ENCODE assay signal across 9 cellular contexts in the genomic region with DNA sequence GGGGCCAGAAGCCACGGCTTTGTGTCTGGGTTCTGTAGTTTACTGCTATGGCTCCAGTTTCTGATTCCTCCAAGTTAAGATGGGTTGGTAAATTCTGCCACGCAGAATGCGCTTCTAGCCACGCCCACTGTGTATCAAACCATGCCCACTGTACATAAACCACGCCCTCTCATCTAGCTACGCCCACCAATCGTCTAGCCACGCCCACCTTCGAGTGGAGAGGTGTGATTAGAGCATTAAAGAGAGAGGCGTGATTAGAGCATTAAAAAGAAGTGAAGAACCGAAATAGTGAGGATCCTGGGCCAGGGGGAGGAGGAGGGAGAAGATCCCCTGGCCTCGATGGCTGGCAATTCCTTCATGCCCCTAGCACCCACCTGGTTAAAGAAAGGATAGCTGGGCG. TPM values are rescaled to one million over a fixed set of nuclear protein-coding genes. Genes with fewer than 3 reads are reported as not detected.
DNase-seq lines count a peak whose midpoint lies in the region; ATAC-seq and TF ChIP-seq lines count a peak whose summit lies in the region.
"Had no signal": no experiment of that assay in that cellular context is flagged by ENCODE, and none has a peak within 500 bp of the region (broad histone marks: within the 10 kb centered on the region; RNA-seq: fewer than 3 reads in every experiment).

No MANE protein-coding gene starts in this region.

- no TSS peak for BruUV-seq in PC-3 (replicated peaks; lab: Mats Ljungman, UMichigan)

- no peak overlapping the region for H3K9ac ChIP-seq in PC-3 (ENCODE audit: low read length)

- no peaks in the 10 kb centered on the region for H3K36me3 ChIP-seq in PC-3 (ENCODE audit: low read depth, low read length)

- no peaks in the 10 kb centered on the region for H3K9me3 Mint-ChIP-seq in activated naive CD8-positive, alpha-beta T cell treated with anti-CD3 and anti-CD28 coated beads for 36 hours

- ATAC-seq in PC-3 (peak; percentile 51), GM18520 (IDR thresholded peaks at IDR 0.05; ENCODE audit: unreplicated experiment) (no peak)

- no peaks in the 10 kb centered on the region for H4K20me1 ChIP-seq in PC-3 (ENCODE audit: low read length)

- no peak overlapping the region for H3K4me3 ChIP-seq in PC-3 (ENCODE audit: low read length)

- H3K36me3 Mint-ChIP-seq in activated naive CD8-positive, alpha-beta T cell treated with anti-CD3 and anti-CD28 coated beads for 36 hours: no peaks in the 10 kb centered on the region

- H3K4me1 ChIP-seq in PC-3 (ENCODE audit: insufficient read depth, low read length): peaks cover 3% of the 10 kb centered on the region; the same call in 1 of the 2 replicates

- no peak overlapping the region for H3K4me2 ChIP-seq in PC-3 (ENCODE audit: low read length)

- no peaks in the 10 kb centered on the region for H3K27me3 Mint-ChIP-seq in activated naive CD8-positive, alpha-beta T cell treated with anti-CD3 and anti-CD28 coated beads for 36 hours

- H3K79me2 ChIP-seq in PC-3 (ENCODE audit: low read length): no peaks in the 10 kb centered on the region

- DNase-seq in NCI-H345 (lab: John Stamatoyannopoulos, UW) (peak; percentile 7), NCI-H345 treated with DMSO at 0.1 percent for 48 hours (lab: John Stamatoyannopoulos, UW; ENCODE audit: unreplicated experiment) (no peak), PC-3 (peak; percentile 72), DMS153 treated with DMSO at 0.1 percent for 48 hours (lab: John Stamatoyannopoulos, UW; ENCODE audit: unreplicated experiment) (no peak), NCI-H510A treated with DMSO at 0.1 percent for 48 hours (lab: John Stamatoyannopoulos, UW) (no peak)
- peak; percentile 31 for DNase-seq in activated naive CD8-positive, alpha-beta T cell treated with anti-CD3 and anti-CD28 coated beads for 36 hours
- DNase-seq in stimulated activated CD4-positive, alpha-beta T cell treated with anti-CD3 and anti-CD28 coated beads, Interleukin-15, amount 100 ng/mL, for 48 hours (ENCODE audit: low read depth in 2 of 2): peak; percentile 31 to 35
- DNase-seq: cerebellar nuclear complex had no signal

- no peaks in the 10 kb centered on the region for H3K27me3 ChIP-seq in PC-3 (ENCODE audit: low read length)

- CTCF ChIA-PET in PC-3 (lab: Charles Lee): no interaction called here

- H3F3A ChIP-seq in PC-3 (ENCODE audit: low read length, unreplicated experiment): no peaks in the 10 kb centered on the region

- intact Hi-C loops in PC-3 (cut with micrococcal nuclease): no loop called here

- H3K4me1 Mint-ChIP-seq in activated naive CD8-positive, alpha-beta T cell treated with anti-CD3 and anti-CD28 coated beads for 36 hours: peaks cover 6% of the 10 kb centered on the region

- H3K27ac ChIP-seq in PC-3 (ENCODE audit: low read length): no peak overlapping the region

- no peak overlapping the region for H3K4me3 Mint-ChIP-seq in activated naive CD8-positive, alpha-beta T cell treated with anti-CD3 and anti-CD28 coated beads for 36 hours

- TF ChIP-seq CTCF in PC-3 (conservative IDR thresholded peaks at IDR 0.05; ENCODE audit: low read depth, low read length): no peak

- H2AFZ ChIP-seq in PC-3 (ENCODE audit: low read length): no peak overlapping the region

- no peak overlapping the region for H3K27ac Mint-ChIP-seq in activated naive CD8-positive, alpha-beta T cell treated with anti-CD3 and anti-CD28 coated beads for 36 hours

- no peaks in the 10 kb centered on the region for H3K9me3 ChIP-seq in PC-3 (ENCODE audit: low read length)

- H3K9me2 ChIP-seq in PC-3 (replicated peaks; ENCODE audit: low read length): no peaks in the 10 kb centered on the region

- POLR2A ChIA-PET in PC-3 (lab: Charles Lee; ENCODE audit: unreplicated experiment): no interaction called here

RNA-seq across cellular contexts. Expression of a gene that starts 43.7 kb away (rescaled TPM):
- 105 and 120 TPM in 2 replicates for total RNA-seq in PC-3 (2014; rRNA removed)
- 100 to 1,000 TPM; 219 to 223 TPM for total RNA-seq in activated naive CD8-positive, alpha-beta T cell treated with anti-CD3 and anti-CD28 coated beads for 36 hours

Comparison
In these comparisons a context has a peak if more than half of its experiments do, and no peak if none do; other contexts are left out.
1. DNase-seq: peak in NCI-H345 (single experiment), PC-3 (single experiment), activated naive CD8-positive, alpha-beta T cell treated with anti-CD3 and anti-CD28 coated beads for 36 hours (single experiment) and stimulated activated CD4-positive, alpha-beta T cell treated with anti-CD3 and anti-CD28 coated beads, Interleukin-15, amount 100 ng/mL, for 48 hours (2 of 2); none in NCI-H345 treated with DMSO at 0.1 percent for 48 hours (single experiment), DMS153 treated with DMSO at 0.1 percent for 48 hours (single experiment) and NCI-H510A treated with DMSO at 0.1 percent for 48 hours (single experiment).